Comparison of ENCODE assay signal across 19 cellular contexts in genomic region chr10:85976267-85976793, GRCh38.
"Had no signal": no experiment of that assay in that cellular context is flagged by ENCODE, and none has a peak within 500 bp of the region (broad histone marks: within the 10 kb centered on the region; RNA-seq: fewer than 3 reads in every experiment).

No MANE protein-coding gene starts in this region.

- H3K4me1 Mint-ChIP-seq: activated CD4-positive, alpha-beta T cell treated with anti-CD3 and anti-CD28 coated beads, Interleukin-2, amount 10 ng/mL, durations not matched to agents 7 days and 5 days; naive thymus-derived CD4-positive, alpha-beta T cell had no signal

- H3K36me3 ChIP-seq: brain microvascular endothelial cell, heart right ventricle, left ventricle myocardium inferior, neutrophil, transverse colon had no signal

- H3K4me1 ChIP-seq: heart right ventricle, left ventricle myocardium inferior, transverse colon had no signal

- H3K9me3 Mint-ChIP-seq: activated CD4-positive, alpha-beta T cell treated with anti-CD3 and anti-CD28 coated beads, Interleukin-2, amount 10 ng/mL, durations not matched to agents 7 days and 5 days; activated T-helper 1 cell treated with anti-CD3 and anti-CD28 coated beads, Interleukin-12 subunit alpha, Interleukin-12 subunit beta, Interleukin-2, Interleukin-4 antibody, amounts not matched to agents 30 ng/mL and 10 ng/mL and 1 ng/mL, durations not matched to agents 14 hours and 24 hours and 36 hours had no signal

- H3K27ac Mint-ChIP-seq: activated CD4-positive, alpha-beta T cell treated with anti-CD3 and anti-CD28 coated beads, Interleukin-2, amount 10 ng/mL, durations not matched to agents 7 days and 5 days; activated T-helper 1 cell treated with anti-CD3 and anti-CD28 coated beads, Interleukin-12 subunit alpha, Interleukin-12 subunit beta, Interleukin-2, Interleukin-4 antibody, amounts not matched to agents 30 ng/mL and 10 ng/mL and 1 ng/mL, durations not matched to agents 14 hours and 24 hours and 36 hours; naive thymus-derived CD4-positive, alpha-beta T cell had no signal

- H3K36me3 Mint-ChIP-seq: naive thymus-derived CD4-positive, alpha-beta T cell had no signal

- H3K9me3 ChIP-seq: neutrophil had no signal

- DNase-seq: activated CD4-positive, alpha-beta T cell treated with anti-CD3 and anti-CD28 coated beads, Interleukin-2, amount 10 ng/mL, durations not matched to agents 7 days and 5 days; activated CD4-positive, CD25-positive, alpha-beta regulatory T cell; activated CD8-positive, alpha-beta memory T cell treated with anti-CD3 and anti-CD28 coated beads for 24 hours; anterior cingulate cortex; brain microvascular endothelial cell; cortex of kidney; effector CD8-positive, alpha-beta T cell; foreskin melanocyte; heart right ventricle; kidney; left ventricle myocardium inferior; mucosa of descending colon; naive thymus-derived CD4-positive, alpha-beta T cell; stimulated activated CD4-positive, alpha-beta T cell treated with anti-CD3 and anti-CD28 coated beads, Interleukin-15, amount 100 ng/mL, for 24 hours; stimulated activated CD4-positive, alpha-beta T cell treated with anti-CD3 and anti-CD28 coated beads, Interleukin-4, amount 100 ng/mL, for 1 hour; stimulated activated naive CD4-positive, alpha-beta T cell; transverse colon had no signal

- H3K4me3 Mint-ChIP-seq: activated CD4-positive, alpha-beta T cell treated with anti-CD3 and anti-CD28 coated beads, Interleukin-2, amount 10 ng/mL, durations not matched to agents 7 days and 5 days; activated T-helper 1 cell treated with anti-CD3 and anti-CD28 coated beads, Interleukin-12 subunit alpha, Interleukin-12 subunit beta, Interleukin-2, Interleukin-4 antibody, amounts not matched to agents 30 ng/mL and 10 ng/mL and 1 ng/mL, durations not matched to agents 14 hours and 24 hours and 36 hours; naive thymus-derived CD4-positive, alpha-beta T cell had no signal

- H3K4me3 ChIP-seq: heart right ventricle, left ventricle myocardium inferior, mucosa of descending colon, transverse colon had no signal

- ATAC-seq: heart right ventricle; mucosa of descending colon; naive thymus-derived CD4-positive, alpha-beta T cell had no signal

- H3K27me3 ChIP-seq: brain microvascular endothelial cell, heart right ventricle, neutrophil, transverse colon had no signal

- H3K27ac ChIP-seq: brain microvascular endothelial cell, heart right ventricle, left ventricle myocardium inferior, neutrophil, transverse colon had no signal
